In genomic region chr5:108623826-108624225, GRCh38 we compare ENCODE assay signal across 25 cellular contexts.
"Had no signal": no experiment of that assay in that cellular context is flagged by ENCODE, and none has a peak within 500 bp of the region (broad histone marks: within the 10 kb centered on the region; RNA-seq: fewer than 3 reads in every experiment).

No MANE protein-coding gene starts in this region.

- H3K9me3 Mint-ChIP-seq: activated CD4-positive, alpha-beta T cell treated with anti-CD3 and anti-CD28 coated beads, Interleukin-2, amount 10 ng/mL, durations not matched to agents 24 days and 14 days; activated CD8-positive, alpha-beta T cell treated with anti-CD3 and anti-CD28 coated beads for 36 hours; activated naive CD8-positive, alpha-beta T cell treated with anti-CD3 and anti-CD28 coated beads for 36 hours; activated T-cell treated with anti-CD3 and anti-CD28 coated beads, Interleukin-2, amount 50 U/mL, for 72 hours; activated T-helper 17 cell treated with anti-CD3 and anti-CD28 coated beads, Interleukin-2, amount 50 U/mL, for 72 hours; T-helper 1 cell treated with Interleukin-12 subunit alpha and Interleukin-12 subunit beta and Interleukin-4 antibody, amounts not matched to agents 30 μg/mL and 1 μg/mL, for 36 hours; T-helper 2 cell treated with Interferon-gamma antibody and Interleukin-4, amounts not matched to agents 5 μg/mL and 100 μg/mL, for 36 hours had no signal

- H3K4me3 ChIP-seq: SJSA1 had no signal

- H3K27ac ChIP-seq: SJSA1 had no signal

- H3K4me3 Mint-ChIP-seq: activated CD4-positive, alpha-beta T cell treated with anti-CD3 and anti-CD28 coated beads, Interleukin-2, amount 10 ng/mL, durations not matched to agents 24 days and 14 days; activated CD8-positive, alpha-beta T cell treated with anti-CD3 and anti-CD28 coated beads for 36 hours; activated naive CD8-positive, alpha-beta T cell treated with anti-CD3 and anti-CD28 coated beads for 36 hours; activated T-cell treated with anti-CD3 and anti-CD28 coated beads, Interleukin-2, amount 50 U/mL, for 72 hours; activated T-helper 17 cell treated with anti-CD3 and anti-CD28 coated beads, Interleukin-2, amount 50 U/mL, for 72 hours; T-helper 1 cell treated with Interleukin-12 subunit alpha and Interleukin-12 subunit beta and Interleukin-4 antibody, amounts not matched to agents 30 μg/mL and 1 μg/mL, for 36 hours; T-helper 2 cell treated with Interferon-gamma antibody and Interleukin-4, amounts not matched to agents 5 μg/mL and 100 μg/mL, for 36 hours had no signal

- DNase-seq: activated CD4-positive, alpha-beta T cell treated with anti-CD3 and anti-CD28 coated beads, Interleukin-2, amount 10 ng/mL, durations not matched to agents 24 days and 14 days; activated CD4-positive, alpha-beta T cell treated with anti-CD3 and anti-CD28 coated beads, Interleukin-2, amount 50 U/mL, for 4 hours; activated CD8-positive, alpha-beta T cell treated with anti-CD3 and anti-CD28 coated beads for 36 hours; activated effector memory CD4-positive, alpha-beta T cell treated with anti-CD3 and anti-CD28 coated beads, Interleukin-2, amount 50 U/mL, for 16 hours; activated naive CD4-positive, alpha-beta T cell; activated naive CD4-positive, alpha-beta T cell treated with anti-CD3 and anti-CD28 coated beads, Interleukin-2, amount 50 U/mL, for 16 hours; activated naive CD8-positive, alpha-beta T cell treated with anti-CD3 and anti-CD28 coated beads for 36 hours; activated T-cell treated with anti-CD3 and anti-CD28 coated beads, Interleukin-2, amount 50 U/mL, for 1 hour; activated T-cell treated with anti-CD3 and anti-CD28 coated beads, Interleukin-2, amount 50 U/mL, for 72 hours; amniotic stem cell; aorta; MM.1S; MV-4-11; NCI-H1092; NCI-H1436 treated with DMSO at 0.1 percent for 48 hours; NCI-H1694 treated with DMSO at 0.1 percent for 48 hours; NCI-H2029; NCI-H345; NCI-H524 treated with DMSO at 0.1 percent for 48 hours; SHP77; SK-N-SH had no signal

- H3K9me3 ChIP-seq: SJSA1, SK-N-SH had no signal

- H3K27ac Mint-ChIP-seq: activated CD4-positive, alpha-beta T cell treated with anti-CD3 and anti-CD28 coated beads, Interleukin-2, amount 10 ng/mL, durations not matched to agents 24 days and 14 days; activated CD8-positive, alpha-beta T cell treated with anti-CD3 and anti-CD28 coated beads for 36 hours; activated naive CD8-positive, alpha-beta T cell treated with anti-CD3 and anti-CD28 coated beads for 36 hours; activated T-cell treated with anti-CD3 and anti-CD28 coated beads, Interleukin-2, amount 50 U/mL, for 72 hours; activated T-helper 17 cell treated with anti-CD3 and anti-CD28 coated beads, Interleukin-2, amount 50 U/mL, for 72 hours; T-helper 1 cell treated with Interleukin-12 subunit alpha and Interleukin-12 subunit beta and Interleukin-4 antibody, amounts not matched to agents 30 μg/mL and 1 μg/mL, for 36 hours; T-helper 2 cell treated with Interferon-gamma antibody and Interleukin-4, amounts not matched to agents 5 μg/mL and 100 μg/mL, for 36 hours had no signal

- H3K27me3 Mint-ChIP-seq: activated CD4-positive, alpha-beta T cell treated with anti-CD3 and anti-CD28 coated beads, Interleukin-2, amount 10 ng/mL, durations not matched to agents 24 days and 14 days; activated naive CD8-positive, alpha-beta T cell treated with anti-CD3 and anti-CD28 coated beads for 36 hours had no signal

- H3K4me1 Mint-ChIP-seq: activated CD4-positive, alpha-beta T cell treated with anti-CD3 and anti-CD28 coated beads, Interleukin-2, amount 10 ng/mL, durations not matched to agents 24 days and 14 days; activated naive CD8-positive, alpha-beta T cell treated with anti-CD3 and anti-CD28 coated beads for 36 hours; activated T-helper 17 cell treated with anti-CD3 and anti-CD28 coated beads, Interleukin-2, amount 50 U/mL, for 72 hours had no signal

- H3K4me2 ChIP-seq: SK-N-SH had no signal

- H3K27me3 ChIP-seq: SJSA1 had no signal

- H3K4me1 ChIP-seq: SJSA1 had no signal

- H3K36me3 Mint-ChIP-seq: activated naive CD8-positive, alpha-beta T cell treated with anti-CD3 and anti-CD28 coated beads for 36 hours had no signal

- H3K36me3 ChIP-seq: SJSA1 had no signal

- H3K9ac ChIP-seq: SK-N-SH had no signal
